In the genomic region with DNA sequence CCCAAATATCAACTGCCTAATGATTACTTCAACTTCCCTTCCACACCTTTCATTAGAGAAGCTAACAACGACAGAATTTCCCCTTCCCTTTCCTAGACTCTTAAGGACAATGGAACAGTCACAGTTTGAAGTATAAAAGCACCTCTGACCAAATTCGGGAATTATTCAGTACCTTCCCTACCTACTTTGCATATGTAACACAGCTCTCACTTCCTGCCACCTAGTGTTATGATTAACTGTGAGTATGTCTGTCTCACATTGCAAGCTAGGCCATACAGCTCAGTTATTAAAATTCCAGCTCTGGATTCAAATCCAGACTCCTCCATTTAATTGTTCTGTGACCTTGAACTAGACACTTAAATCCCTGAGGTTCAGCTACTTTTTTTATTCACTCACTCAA, we compare ENCODE assay signal across 16 cellular contexts. TPM values are rescaled to one million over a fixed set of nuclear protein-coding genes. Genes with fewer than 3 reads are reported as not detected.
DNase-seq lines count a peak whose midpoint lies in the region; ATAC-seq and TF ChIP-seq lines count a peak whose summit lies in the region.
"Had no signal": no experiment of that assay in that cellular context is flagged by ENCODE, and none has a peak within 500 bp of the region (broad histone marks: within the 10 kb centered on the region; RNA-seq: fewer than 3 reads in every experiment).

No MANE protein-coding gene starts in this region.

- CTCF ChIA-PET in HCT116 (lab: Charles Lee): interaction anchor here (0.6 to 1.0 kb wide), 2 partner anchors 112 to 855 kb away, joined by 3 to 4 read pairs; no protein-coding TSS in a partner anchor

- no peaks in the 10 kb centered on the region for H3K4me1 ChIP-seq in HCT116 (ENCODE audit: control insufficient read depth in 1 of 2, insufficient read depth in 2 of 2, low read length in 2 of 2)

- H2AFZ ChIP-seq in HCT116 (ENCODE audit: low read depth, low read length, poor library complexity, severe bottlenecking): no peak overlapping the region

- H3K36me3 ChIP-seq in HCT116 (ENCODE audit: control insufficient read depth in 1 of 2, insufficient read depth in 2 of 2, low read length in 2 of 2): no peaks in the 10 kb centered on the region
- H3K36me3 ChIP-seq: BLaER1 treated with 17β-estradiol and CSF1 and Interleukin-3, amounts not matched to agents 10 nM and 100 nM; MG63 had no signal

- H3K4me3 ChIP-seq in HCT116 (replicated peaks in 1 of 2; ENCODE audit: low read depth in 1 of 2, low read length in 2 of 2): no peak overlapping the region
- H3K4me3 ChIP-seq: BLaER1 treated with 17β-estradiol and CSF1 and Interleukin-3, amounts not matched to agents 10 nM and 100 nM; coronary artery; MG63 had no signal

- H4K20me1 ChIP-seq in HCT116 (ENCODE audit: insufficient read depth): no peaks in the 10 kb centered on the region
- H4K20me1 ChIP-seq: BLaER1 treated with 17β-estradiol and CSF1 and Interleukin-3, amounts not matched to agents 10 nM and 100 nM had no signal

- intact Hi-C loops in HCT116 (cut with micrococcal nuclease): no loop called here

- RAD21 ChIA-PET in HCT116 (lab: Charles Lee; ENCODE audit: low non-redundant PET in 1 of 2, low total read pairs in 2 of 2, uncharacterized antibody in 2 of 2, unreplicated experiment in 2 of 2): no interaction called here

- POLR2A ChIA-PET in HCT116 (lab: Charles Lee): interaction anchor here (0.6 to 1.5 kb wide), 2 partner anchors 32 to 991 kb away, joined by 3 to 4 read pairs; no protein-coding TSS in a partner anchor

- TF ChIP-seq POLR2A in HCT116 (IDR thresholded peaks at IDR 0.05; ENCODE audit: borderline replicate concordance, extremely low read depth, insufficient read depth, insufficient read length): no peak

- no peak overlapping the region for H3K9ac ChIP-seq in HCT116 (ENCODE audit: low read length)
- H3K9ac ChIP-seq: BLaER1 treated with 17β-estradiol and CSF1 and Interleukin-3, amounts not matched to agents 10 nM and 100 nM had no signal

- TF ChIP-seq CTCF in HCT116 (IDR thresholded peaks at IDR 0.05 in 2 of 3, conservative IDR thresholded peaks at IDR 0.05 in 1 of 3; ENCODE audit: borderline replicate concordance in 1 of 3, insufficient read depth in 1 of 3, low read depth in 2 of 3, low read length in 2 of 3) (no peak), GM10266 (IDR thresholded peaks at IDR 0.05; ENCODE audit: control insufficient read depth, insufficient read depth, low read depth, missing control alignments) (no peak)

- H3K4me2 ChIP-seq in HCT116 (ENCODE audit: low read length): no peak overlapping the region
- H3K4me2 ChIP-seq: BLaER1 treated with 17β-estradiol and CSF1 and Interleukin-3, amounts not matched to agents 10 nM and 100 nM had no signal

- no peaks in the 10 kb centered on the region for H3K79me2 ChIP-seq in HCT116 (ENCODE audit: insufficient read depth, low read length)

- H3K27ac ChIP-seq in HCT116 (ENCODE audit: low read depth, low read length): no peak overlapping the region
- H3K27ac ChIP-seq: BLaER1 treated with 17β-estradiol and CSF1 and Interleukin-3, amounts not matched to agents 10 nM and 100 nM; coronary artery had no signal

- no TSS peak for BruUV-seq in HCT116 (replicated peaks; lab: Mats Ljungman, UMichigan)

- TF ChIP-seq RAD21 in HCT116 (IDR thresholded peaks at IDR 0.05; ENCODE audit: low read depth): no peak

- H3K9me2 ChIP-seq in HCT116 (ENCODE audit: insufficient read depth): no peaks in the 10 kb centered on the region

- DNase-seq in HCT116 (ENCODE audit: low read depth, low spot score) (no peak), DMS53 (lab: John Stamatoyannopoulos, UW) (no peak), hepatic stellate cell (ENCODE audit: low spot score) (no peak), GM10266 (ENCODE audit: extremely low spot score) (no peak)
- no peak for DNase-seq in central memory CD4-positive, alpha-beta T cell
- DNase-seq: islet precursor cell, MG63, naive B cell, NCI-H2171 treated with DMSO at 0.1 percent for 48 hours, T-helper 9 cell had no signal

- ATAC-seq in GM18873 (IDR thresholded peaks at IDR 0.05; ENCODE audit: low FRiP score, unreplicated experiment): peak; percentile 82
- ATAC-seq in HCT116: peak; percentile 61; the same call in 1 of the 2 replicates
- ATAC-seq in HG03378 (IDR thresholded peaks at IDR 0.05; ENCODE audit: unreplicated experiment): peak; percentile 80
- ATAC-seq in esophagus mucosa: peak; percentile 76
- ATAC-seq: sciatic nerve had no signal

- no peaks in the 10 kb centered on the region for H3K9me3 ChIP-seq in HCT116 (ENCODE audit: control insufficient read depth in 1 of 2, insufficient read depth in 1 of 2, low read depth in 1 of 2, low read length in 2 of 2)

- H3K27me3 ChIP-seq in HCT116 (ENCODE audit: insufficient read depth, low read length): peaks cover 4% of the 10 kb centered on the region
- H3K27me3 ChIP-seq: BLaER1 treated with 17β-estradiol and CSF1 and Interleukin-3, amounts not matched to agents 10 nM and 100 nM; MG63 had no signal

TF ChIP-seq in HCT116, 20 proteins besides CTCF, POLR2A, EP300 and RAD21 (continues in another document):
- TF ChIP-seq YY1 (IDR thresholded peaks at IDR 0.05; ENCODE audit: extremely low read depth, insufficient replicate concordance, low read depth, low read length): no peak
- TF ChIP-seq FOSL1 (IDR thresholded peaks at IDR 0.05; ENCODE audit: low read depth): no peak
- TF ChIP-seq, protein P1, sequence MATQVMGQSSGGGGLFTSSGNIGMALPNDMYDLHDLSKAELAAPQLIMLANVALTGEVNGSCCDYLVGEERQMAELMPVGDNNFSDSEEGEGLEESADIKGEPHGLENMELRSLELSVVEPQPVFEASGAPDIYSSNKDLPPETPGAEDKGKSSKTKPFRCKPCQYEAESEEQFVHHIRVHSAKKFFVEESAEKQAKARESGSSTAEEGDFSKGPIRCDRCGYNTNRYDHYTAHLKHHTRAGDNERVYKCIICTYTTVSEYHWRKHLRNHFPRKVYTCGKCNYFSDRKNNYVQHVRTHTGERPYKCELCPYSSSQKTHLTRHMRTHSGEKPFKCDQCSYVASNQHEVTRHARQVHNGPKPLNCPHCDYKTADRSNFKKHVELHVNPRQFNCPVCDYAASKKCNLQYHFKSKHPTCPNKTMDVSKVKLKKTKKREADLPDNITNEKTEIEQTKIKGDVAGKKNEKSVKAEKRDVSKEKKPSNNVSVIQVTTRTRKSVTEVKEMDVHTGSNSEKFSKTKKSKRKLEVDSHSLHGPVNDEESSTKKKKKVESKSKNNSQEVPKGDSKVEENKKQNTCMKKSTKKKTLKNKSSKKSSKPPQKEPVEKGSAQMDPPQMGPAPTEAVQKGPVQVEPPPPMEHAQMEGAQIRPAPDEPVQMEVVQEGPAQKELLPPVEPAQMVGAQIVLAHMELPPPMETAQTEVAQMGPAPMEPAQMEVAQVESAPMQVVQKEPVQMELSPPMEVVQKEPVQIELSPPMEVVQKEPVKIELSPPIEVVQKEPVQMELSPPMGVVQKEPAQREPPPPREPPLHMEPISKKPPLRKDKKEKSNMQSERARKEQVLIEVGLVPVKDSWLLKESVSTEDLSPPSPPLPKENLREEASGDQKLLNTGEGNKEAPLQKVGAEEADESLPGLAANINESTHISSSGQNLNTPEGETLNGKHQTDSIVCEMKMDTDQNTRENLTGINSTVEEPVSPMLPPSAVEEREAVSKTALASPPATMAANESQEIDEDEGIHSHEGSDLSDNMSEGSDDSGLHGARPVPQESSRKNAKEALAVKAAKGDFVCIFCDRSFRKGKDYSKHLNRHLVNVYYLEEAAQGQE (IDR thresholded peaks at IDR 0.05; ENCODE audit: low read depth): no peak
- no peak for TF ChIP-seq TCF7L2 (IDR thresholded peaks at IDR 0.05; ENCODE audit: borderline replicate concordance, extremely low read depth, insufficient read depth, insufficient read length)
- TF ChIP-seq CBX3 (IDR thresholded peaks at IDR 0.05; ENCODE audit: low read depth): no peak
- no peak for TF ChIP-seq JUND (IDR thresholded peaks at IDR 0.05)
- TF ChIP-seq POLR2AphosphoS5 (IDR thresholded peaks at IDR 0.05; ENCODE audit: low read depth, low read length): no peak
- no peak for TF ChIP-seq EZH2 (IDR thresholded peaks at IDR 0.05)
- TF ChIP-seq, protein P2, sequence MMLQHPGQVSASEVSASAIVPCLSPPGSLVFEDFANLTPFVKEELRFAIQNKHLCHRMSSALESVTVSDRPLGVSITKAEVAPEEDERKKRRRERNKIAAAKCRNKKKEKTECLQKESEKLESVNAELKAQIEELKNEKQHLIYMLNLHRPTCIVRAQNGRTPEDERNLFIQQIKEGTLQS (IDR thresholded peaks at IDR 0.05): no peak
- no peak for TF ChIP-seq ELF1 (IDR thresholded peaks at IDR 0.05; ENCODE audit: borderline replicate concordance, low read depth)
- TF ChIP-seq ZFX (IDR thresholded peaks at IDR 0.05): no peak
- TF ChIP-seq, protein P3, sequence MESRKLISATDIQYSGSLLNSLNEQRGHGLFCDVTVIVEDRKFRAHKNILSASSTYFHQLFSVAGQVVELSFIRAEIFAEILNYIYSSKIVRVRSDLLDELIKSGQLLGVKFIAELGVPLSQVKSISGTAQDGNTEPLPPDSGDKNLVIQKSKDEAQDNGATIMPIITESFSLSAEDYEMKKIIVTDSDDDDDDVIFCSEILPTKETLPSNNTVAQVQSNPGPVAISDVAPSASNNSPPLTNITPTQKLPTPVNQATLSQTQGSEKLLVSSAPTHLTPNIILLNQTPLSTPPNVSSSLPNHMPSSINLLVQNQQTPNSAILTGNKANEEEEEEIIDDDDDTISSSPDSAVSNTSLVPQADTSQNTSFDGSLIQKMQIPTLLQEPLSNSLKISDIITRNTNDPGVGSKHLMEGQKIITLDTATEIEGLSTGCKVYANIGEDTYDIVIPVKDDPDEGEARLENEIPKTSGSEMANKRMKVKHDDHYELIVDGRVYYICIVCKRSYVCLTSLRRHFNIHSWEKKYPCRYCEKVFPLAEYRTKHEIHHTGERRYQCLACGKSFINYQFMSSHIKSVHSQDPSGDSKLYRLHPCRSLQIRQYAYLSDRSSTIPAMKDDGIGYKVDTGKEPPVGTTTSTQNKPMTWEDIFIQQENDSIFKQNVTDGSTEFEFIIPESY (IDR thresholded peaks at IDR 0.05; ENCODE audit: extremely low read depth, insufficient replicate concordance, low read length): no peak
- TF ChIP-seq SRF (IDR thresholded peaks at IDR 0.05; ENCODE audit: low read depth): no peak
- TF ChIP-seq, protein P4, sequence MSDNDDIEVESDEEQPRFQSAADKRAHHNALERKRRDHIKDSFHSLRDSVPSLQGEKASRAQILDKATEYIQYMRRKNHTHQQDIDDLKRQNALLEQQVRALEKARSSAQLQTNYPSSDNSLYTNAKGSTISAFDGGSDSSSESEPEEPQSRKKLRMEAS (IDR thresholded peaks at IDR 0.05): no peak
- TF ChIP-seq ZNF274 (IDR thresholded peaks at IDR 0.05; ENCODE audit: low read depth, low read length): no peak
- no peak for TF ChIP-seq SIN3A (IDR thresholded peaks at IDR 0.05; ENCODE audit: low read depth)
- TF ChIP-seq EGR1 (IDR thresholded peaks at IDR 0.05; ENCODE audit: low read depth): no peak
- TF ChIP-seq EZH2phosphoT487 (IDR thresholded peaks at IDR 0.05; ENCODE audit: borderline replicate concordance): no peak

RNA-seq across cellular contexts. Expression of a gene that starts 44.8 kb away (rescaled TPM):
- total RNA-seq in HCT116 (2021; ENCODE audit: unreplicated experiment) (0.05 TPM), esophagus mucosa (0.20 TPM)
- polyA plus RNA-seq in HCT116 (2012): not detected in 2 replicates

RNA-seq across cellular contexts. Expression of a gene that starts 48.7 kb away (rescaled TPM):
- total RNA-seq in HCT116 (2021; ENCODE audit: unreplicated experiment): not detected
- polyA plus RNA-seq in HCT116 (2012): 0.02 and 0.03 TPM in 2 replicates
- total RNA-seq in esophagus mucosa: 0.36 TPM
- total RNA-seq: sciatic nerve had no signal
